Comparison of ENCODE assay signal across 8 cellular contexts in genomic region chr7:140003913-140004382, GRCh38. TPM values are rescaled to one million over a fixed set of nuclear protein-coding genes. Genes with fewer than 3 reads are reported as not detected.
DNase-seq lines count a peak whose midpoint lies in the region; ATAC-seq and TF ChIP-seq lines count a peak whose summit lies in the region.

No MANE protein-coding gene starts in this region.

- H3K27ac ChIP-seq in WERI-Rb-1: no peak overlapping the region

- peak; percentile 33 to 42 for DNase-seq in activated T-cell treated with anti-CD3 and anti-CD28 coated beads, Interleukin-2, amount 50 U/mL, for 48 hours
- DNase-seq in activated T-cell treated with anti-CD3 and anti-CD28 coated beads, Interleukin-2, amount 50 U/mL, for 4 hours: no peak
- DNase-seq in KG1 (lab: John Stamatoyannopoulos, UW): peak; percentile 10
- DNase-seq in WERI-Rb-1: peak; percentile 63
- DNase-seq in fibroblast of the conjunctiva (ENCODE audit: low read depth): peak; percentile 64
- peak; percentile 32 for DNase-seq in pulmonary artery endothelial cell (ENCODE audit: low read depth, low spot score)
- DNase-seq in stimulated activated naive CD4-positive, alpha-beta T cell treated with Interleukin-2 at 50 U/mL for 16 hours (lab: John Stamatoyannopoulos, UW): no peak

- ATAC-seq in activated T-cell treated with anti-CD3 and anti-CD28 coated beads, Interleukin-2, amount 50 U/mL, for 4 hours: no peak
- no peak for ATAC-seq in HG03521 (IDR thresholded peaks at IDR 0.05; ENCODE audit: unreplicated experiment)

- H3K36me3 ChIP-seq in WERI-Rb-1: no peaks in the 10 kb centered on the region

- H3K9me3 Mint-ChIP-seq in activated T-cell treated with anti-CD3 and anti-CD28 coated beads, Interleukin-2, amount 50 U/mL, for 4 hours: no peaks in the 10 kb centered on the region

- H3K36me3 Mint-ChIP-seq in activated T-cell treated with anti-CD3 and anti-CD28 coated beads, Interleukin-2, amount 50 U/mL, for 4 hours (ENCODE audit: insufficient read depth): no peaks in the 10 kb centered on the region

- no peaks in the 10 kb centered on the region for H3K27me3 Mint-ChIP-seq in activated T-cell treated with anti-CD3 and anti-CD28 coated beads, Interleukin-2, amount 50 U/mL, for 4 hours (ENCODE audit: low read depth)

- no peaks in the 10 kb centered on the region for H3K4me1 Mint-ChIP-seq in activated T-cell treated with anti-CD3 and anti-CD28 coated beads, Interleukin-2, amount 50 U/mL, for 4 hours (ENCODE audit: low read depth)

- H3K9me3 ChIP-seq in WERI-Rb-1 (ENCODE audit: severe bottlenecking): no peaks in the 10 kb centered on the region

- TF ChIP-seq CTCF in WERI-Rb-1 (IDR thresholded peaks at IDR 0.05; ENCODE audit: low read depth, low read length): peak; percentile 55; the same call in 1 of the 2 replicates

- H3K27me3 ChIP-seq in WERI-Rb-1 (ENCODE audit: insufficient read depth, low read depth, severe bottlenecking): no peaks in the 10 kb centered on the region

- no peak overlapping the region for H3K4me3 Mint-ChIP-seq in activated T-cell treated with anti-CD3 and anti-CD28 coated beads, Interleukin-2, amount 50 U/mL, for 4 hours

- H3K4me3 ChIP-seq in WERI-Rb-1 (ENCODE audit: low read depth, low read length): no peak overlapping the region

RNA-seq across cellular contexts. Expression of gene PARP12, which starts 58.8 kb away (rescaled TPM):
- 10 to 100 TPM; 13.6 to 18.6 (median 14.5) TPM for total RNA-seq in activated T-cell treated with anti-CD3 and anti-CD28 coated beads, Interleukin-2, amount 50 U/mL, for 4 hours
- 52.8 and 55.5 TPM in 2 replicates for total RNA-seq in pulmonary artery endothelial cell

Comparison
In these comparisons a context has a peak if more than half of its experiments do, and no peak if none do; other contexts are left out.
1. DNase-seq: peak in activated T-cell treated with anti-CD3 and anti-CD28 coated beads, Interleukin-2, amount 50 U/mL, for 48 hours (2 of 2), KG1 (single experiment), WERI-Rb-1 (single experiment), fibroblast of the conjunctiva (single experiment) and pulmonary artery endothelial cell (single experiment); none in activated T-cell treated with anti-CD3 and anti-CD28 coated beads, Interleukin-2, amount 50 U/mL, for 4 hours (single experiment) and stimulated activated naive CD4-positive, alpha-beta T cell treated with Interleukin-2 at 50 U/mL for 16 hours (single experiment).